9 cellular contexts compared by ENCODE assay signal in the genomic region with DNA sequence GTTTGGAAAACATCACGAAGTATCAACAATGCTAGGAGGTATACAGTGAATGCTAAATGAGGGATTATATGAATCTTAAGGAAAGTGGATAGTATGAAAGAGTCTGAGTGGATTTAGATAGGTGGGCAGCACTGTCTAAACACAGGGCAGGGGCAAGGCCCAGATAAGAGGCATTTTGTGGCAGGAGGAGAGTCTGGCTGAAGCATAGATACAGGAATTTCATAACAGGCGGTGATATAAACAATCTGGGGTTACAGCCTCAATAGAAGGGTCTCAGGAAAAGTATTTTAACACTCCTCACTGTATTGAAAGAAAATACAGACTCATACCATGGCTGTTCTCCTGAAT.
DNase-seq lines count a peak whose midpoint lies in the region; ATAC-seq and TF ChIP-seq lines count a peak whose summit lies in the region.
"Had no signal": no experiment of that assay in that cellular context is flagged by ENCODE, and none has a peak within 500 bp of the region (broad histone marks: within the 10 kb centered on the region; RNA-seq: fewer than 3 reads in every experiment).

No MANE protein-coding gene starts in this region.

- H3K9me3 Mint-ChIP-seq in HFFc6 (peaks cover 12% of the 10 kb centered on the region), MCF 10A (ENCODE audit: unreplicated experiment) (peaks cover 18% of the 10 kb centered on the region)

- H3K4me3 Mint-ChIP-seq in HFFc6: peak overlapping the region; percentile 59
- H3K4me3 Mint-ChIP-seq in MCF 10A (ENCODE audit: unreplicated experiment): peak overlapping the region; percentile 67

- H3K4me1 ChIP-seq in skeletal muscle satellite cell (ENCODE audit: control insufficient read depth, insufficient read depth, low read length): peaks cover 42% of the 10 kb centered on the region

- H3K27ac Mint-ChIP-seq in HFFc6: peak overlapping the region; percentile 81
- H3K27ac Mint-ChIP-seq in MCF 10A (ENCODE audit: low read depth, unreplicated experiment): peak overlapping the region; percentile 99

- TF ChIP-seq CTCF in HFFc6 (IDR thresholded peaks at IDR 0.05) (no peak), MCF 10A (IDR thresholded peaks at IDR 0.05; ENCODE audit: unreplicated experiment) (no peak)

- H3K9me3 ChIP-seq in skeletal muscle satellite cell (replicated peaks; ENCODE audit: low read length): no peaks in the 10 kb centered on the region

- peak overlapping the region; percentile 5 for H3K4me3 ChIP-seq in skeletal muscle satellite cell (ENCODE audit: low read length)

- H3K27me3 Mint-ChIP-seq in HFFc6 (ENCODE audit: insufficient read depth): peaks cover 2% of the 10 kb centered on the region
- no peaks in the 10 kb centered on the region for H3K27me3 Mint-ChIP-seq in MCF 10A (ENCODE audit: insufficient read depth, unreplicated experiment)

- H3K36me3 Mint-ChIP-seq in HFFc6 (ENCODE audit: low read depth) (peaks cover 54% of the 10 kb centered on the region), MCF 10A (ENCODE audit: insufficient read depth, unreplicated experiment) (peaks cover 27% of the 10 kb centered on the region)

- no TSS peak for BruUV-seq in MCF 10A (replicated peaks; lab: Mats Ljungman, UMichigan)

- intact Hi-C loops in MCF 10A (cut with micrococcal nuclease): loop anchor here (1.0 kb wide), 1 partner anchor 97 kb away; no protein-coding TSS in a partner anchor

- CTCF ChIA-PET in MCF 10A (lab: Yijun Ruan, JAX): interaction anchor here (0.6 to 0.7 kb wide), 2 partner anchors 20 to 252 kb away, joined by 3 read pairs; no protein-coding TSS in a partner anchor

- H3K9ac ChIP-seq in skeletal muscle satellite cell (ENCODE audit: low read depth, low read length): peak overlapping the region; percentile 37

- DNase-seq in HFFc6 (no peak), MCF 10A (ENCODE audit: unreplicated experiment) (no peak), kidney glomerular epithelial cell (lab: John Stamatoyannopoulos, UW) (peak; percentile 50), NCI-H526 (lab: John Stamatoyannopoulos, UW) (no peak)
- no peak for DNase-seq in activated CD8-positive, alpha-beta memory T cell treated with anti-CD3 and anti-CD28 coated beads, Interleukin-2, amount 50 U/mL, for 48 hours
- DNase-seq: NCI-H1436 had no signal

- peaks cover 42% of the 10 kb centered on the region for H3K4me1 Mint-ChIP-seq in HFFc6 (ENCODE audit: low read depth)
- peaks cover 17% of the 10 kb centered on the region for H3K4me1 Mint-ChIP-seq in MCF 10A (ENCODE audit: insufficient read depth, unreplicated experiment)

- POLR2A ChIA-PET in MCF 10A (lab: Yijun Ruan, JAX): interaction anchor here (0.7 to 1.9 kb wide), 8 partner anchors 12 to 743 kb away, joined by 3 to 8 read pairs (median 3); no protein-coding TSS in a partner anchor

- H3K4me2 ChIP-seq in skeletal muscle satellite cell (ENCODE audit: low read length): peak overlapping the region; percentile 80

- H3K27me3 ChIP-seq in skeletal muscle satellite cell (ENCODE audit: control insufficient read depth, insufficient read depth, low read length): no peaks in the 10 kb centered on the region

- no peak for ATAC-seq in esophagus mucosa
- no peak for ATAC-seq in GM18873 (IDR thresholded peaks at IDR 0.05; ENCODE audit: low FRiP score, unreplicated experiment)

- H3K36me3 ChIP-seq in skeletal muscle satellite cell (ENCODE audit: insufficient read depth, low read length): peaks cover under 1% of the 10 kb centered on the region
